In genomic region chr7:46160861-46161260, GRCh38 we compare ENCODE assay signal across 28 cellular contexts.
DNase-seq lines count a peak whose midpoint lies in the region; ATAC-seq and TF ChIP-seq lines count a peak whose summit lies in the region.
"Had no signal": no experiment of that assay in that cellular context is flagged by ENCODE, and none has a peak within 500 bp of the region (broad histone marks: within the 10 kb centered on the region; RNA-seq: fewer than 3 reads in every experiment).

No MANE protein-coding gene starts in this region.

- peaks cover 7% of the 10 kb centered on the region for H3K9me3 Mint-ChIP-seq in MCF 10A (ENCODE audit: unreplicated experiment)
- H3K9me3 Mint-ChIP-seq: activated CD8-positive, alpha-beta T cell treated with anti-CD3 and anti-CD28 coated beads for 36 hours; neural crest cell; stimulated activated naive CD8-positive, alpha-beta T cell treated with anti-CD3 and anti-CD28 coated beads, Interleukin-15, Interleukin-2, amounts not matched to agents 100 ng/mL and 50 ng/mL, for 24 hours; T-cell had no signal

- H3K4me1 ChIP-seq in breast epithelium (no peaks in the 10 kb centered on the region), heart right ventricle (peaks cover 0 to 8% (median 0%) of the 10 kb centered on the region in 9 donors)
- H3K4me1 ChIP-seq: tibial artery had no signal

- H3K4me3 ChIP-seq in breast epithelium (no peak overlapping the region), heart right ventricle (no peak overlapping the region)
- H3K4me3 ChIP-seq: body of pancreas, esophagus muscularis mucosa, sigmoid colon, tibial artery had no signal

- TF ChIP-seq POLR2A in breast epithelium (IDR thresholded peaks at IDR 0.05) = no peak

- CTCF ChIA-PET in MCF 10A (lab: Yijun Ruan, JAX) = interaction anchor here (0.6 kb wide), 1 partner anchor 243 kb away, joined by 3 read pairs; no protein-coding TSS in a partner anchor

- H3K4me1 Mint-ChIP-seq in MCF 10A (ENCODE audit: insufficient read depth, unreplicated experiment) = peaks cover 37% of the 10 kb centered on the region
- H3K4me1 Mint-ChIP-seq: CD8-positive, alpha-beta memory T cell; IgD-negative memory B cell; T-cell had no signal

- intact Hi-C loops in MCF 10A (cut with micrococcal nuclease) (loop anchor here (10.0 kb wide), 2 partner anchors 94 to 774 kb away; no protein-coding TSS in a partner anchor), breast epithelium (cut with DNase I; ENCODE audit: low total_unique reads) (no loop called here), heart right ventricle (cut with DNase I) (no loop called here)

- ATAC-seq in heart right ventricle = no peak
- ATAC-seq: activated CD8-positive, alpha-beta T cell treated with anti-CD3 and anti-CD28 coated beads for 36 hours; body of pancreas; HCT116; T-cell had no signal

- H3K36me3 Mint-ChIP-seq in MCF 10A (ENCODE audit: insufficient read depth, unreplicated experiment) = no peaks in the 10 kb centered on the region
- H3K36me3 Mint-ChIP-seq: activated naive CD8-positive, alpha-beta T cell; CD8-positive, alpha-beta memory T cell; IgD-negative memory B cell; T-cell had no signal

- BruUV-seq in MCF 10A (replicated peaks; lab: Mats Ljungman, UMichigan) = no TSS peak

- WGBS in heart right ventricle, 2 donors = 93 to 98% methylated on average over 7 of the region's 7 CpGs

- POLR2A ChIA-PET in MCF 10A (lab: Yijun Ruan, JAX) = interaction anchor here (0.6 to 1.6 kb wide), 8 partner anchors 21 to 236 kb away, joined by 3 to 7 read pairs (median 4); no protein-coding TSS in a partner anchor

- peak overlapping the region; percentile 94 for H3K27ac Mint-ChIP-seq in MCF 10A (ENCODE audit: low read depth, unreplicated experiment)
- H3K27ac Mint-ChIP-seq: activated CD8-positive, alpha-beta T cell treated with anti-CD3 and anti-CD28 coated beads for 36 hours; activated naive CD8-positive, alpha-beta T cell; CD8-positive, alpha-beta memory T cell; IgD-negative memory B cell; stimulated activated naive CD8-positive, alpha-beta T cell treated with anti-CD3 and anti-CD28 coated beads, Interleukin-15, Interleukin-2, amounts not matched to agents 100 ng/mL and 50 ng/mL, for 24 hours; T-cell had no signal

- H3K27me3 ChIP-seq in breast epithelium (no peaks in the 10 kb centered on the region), heart right ventricle (no peaks in the 10 kb centered on the region)
- H3K27me3 ChIP-seq: body of pancreas, esophagus muscularis mucosa, sigmoid colon, tibial artery had no signal

- DNase-seq in MCF 10A (ENCODE audit: unreplicated experiment) = peak; percentile 94
- no peak for DNase-seq in breast epithelium (ENCODE audit: low spot score in 2 of 2)
- peak; percentile 44 for DNase-seq in astrocyte of the hippocampus (ENCODE audit: low read depth, low spot score)
- DNase-seq in myocyte (ENCODE audit: low read depth) = peak; percentile 75
- no peak for DNase-seq in cerebellar cortex (ENCODE audit: low spot score)
- no peak for DNase-seq in NCI-H446 (lab: John Stamatoyannopoulos, UW)
- no peak for DNase-seq in AML-193 (lab: John Stamatoyannopoulos, UW)
- no peak for DNase-seq in heart right ventricle
- DNase-seq: activated CD4-positive, CD25-positive, alpha-beta regulatory T cell treated with anti-CD3 and anti-CD28 coated beads, Interleukin-2, amount 50 U/mL, for 72 hours; activated CD8-positive, alpha-beta T cell treated with anti-CD3 and anti-CD28 coated beads for 36 hours; body of pancreas; CD8-positive, alpha-beta memory T cell; DMS79; effector CD4-positive, alpha-beta T cell; NCI-H1105 treated with DMSO at 0.1 percent for 48 hours; NCI-H2081 treated with DMSO at 0.1 percent for 48 hours; Right ventricle myocardium superior; sigmoid colon; T-cell had no signal

- H3K27ac ChIP-seq in breast epithelium (no peak overlapping the region), heart right ventricle (no peak overlapping the region)
- H3K27ac ChIP-seq: 22Rv1, body of pancreas, esophagus muscularis mucosa, HL-60, sigmoid colon, tibial artery had no signal

- H3K4me3 Mint-ChIP-seq in MCF 10A (ENCODE audit: unreplicated experiment) = no peak overlapping the region
- H3K4me3 Mint-ChIP-seq: activated CD8-positive, alpha-beta T cell treated with anti-CD3 and anti-CD28 coated beads for 36 hours; activated naive CD8-positive, alpha-beta T cell; CD8-positive, alpha-beta memory T cell; IgD-negative memory B cell; neural crest cell; stimulated activated naive CD8-positive, alpha-beta T cell treated with anti-CD3 and anti-CD28 coated beads, Interleukin-15, Interleukin-2, amounts not matched to agents 100 ng/mL and 50 ng/mL, for 24 hours; T-cell had no signal

- no peaks in the 10 kb centered on the region for H3K27me3 Mint-ChIP-seq in MCF 10A (ENCODE audit: insufficient read depth, unreplicated experiment)
- H3K27me3 Mint-ChIP-seq: activated CD8-positive, alpha-beta T cell treated with anti-CD3 and anti-CD28 coated beads for 36 hours; activated naive CD8-positive, alpha-beta T cell; CD8-positive, alpha-beta memory T cell; IgD-negative memory B cell; stimulated activated naive CD8-positive, alpha-beta T cell treated with anti-CD3 and anti-CD28 coated beads, Interleukin-15, Interleukin-2, amounts not matched to agents 100 ng/mL and 50 ng/mL, for 24 hours; T-cell had no signal

- H3K36me3 ChIP-seq in breast epithelium = no peaks in the 10 kb centered on the region
- no peaks in the 10 kb centered on the region for H3K36me3 ChIP-seq in heart right ventricle
- H3K36me3 ChIP-seq: esophagus muscularis mucosa, sigmoid colon, tibial artery had no signal

- no peaks in the 10 kb centered on the region for H3K9me3 ChIP-seq in breast epithelium
- no peaks in the 10 kb centered on the region for H3K9me3 ChIP-seq in heart right ventricle
- H3K9me3 ChIP-seq: body of pancreas, esophagus muscularis mucosa, sigmoid colon, tibial artery had no signal

- TF ChIP-seq CTCF in MCF 10A (IDR thresholded peaks at IDR 0.05; ENCODE audit: unreplicated experiment) (no peak), breast epithelium (IDR thresholded peaks at IDR 0.05) (no peak), heart right ventricle (IDR thresholded peaks at IDR 0.05) (no peak)

Comparison
In these comparisons a context has a peak if more than half of its experiments do, and no peak if none do; other contexts are left out.
1. DNase-seq: peak in MCF 10A (single experiment), astrocyte of the hippocampus (single experiment) and myocyte (single experiment); none in breast epithelium (0 of 2), cerebellar cortex (single experiment), NCI-H446 (0 of 2), AML-193 (0 of 2) and heart right ventricle (0 of 2).